Comparison of ENCODE assay signal across 20 cellular contexts in genomic region chrX:38009641-38010040, GRCh38.
"Had no signal": no experiment of that assay in that cellular context is flagged by ENCODE, and none has a peak within 500 bp of the region (broad histone marks: within the 10 kb centered on the region; RNA-seq: fewer than 3 reads in every experiment).

No MANE protein-coding gene starts in this region.

- H3K36me3 Mint-ChIP-seq: T-cell had no signal

- H3K27ac Mint-ChIP-seq: T-cell had no signal

- H3K27ac ChIP-seq: HL-60, RWPE1 had no signal

- H3K4me3 Mint-ChIP-seq: T-cell had no signal

- H3K9me3 ChIP-seq: SK-N-SH had no signal

- H3K9ac ChIP-seq: SK-N-SH had no signal

- ATAC-seq: Panc1, T-cell had no signal

- H3K9me3 Mint-ChIP-seq: T-cell had no signal

- H3K4me2 ChIP-seq: SK-N-SH had no signal

- DNase-seq: Karpas-422, KBM-7, NCI-H1048, NCI-H1105, NCI-H1417, NCI-H1436 treated with DMSO at 0.1 percent for 48 hours, NCI-H1694, NCI-H187 treated with DMSO at 0.1 percent for 48 hours, NCI-H2029 treated with DMSO at 0.1 percent for 48 hours, NCI-H2107, NCI-H2227 treated with DMSO at 0.1 percent for 48 hours, NCI-H526 treated with DMSO at 0.1 percent for 48 hours, NCI-H748 treated with DMSO at 0.1 percent for 48 hours, SHP77, SK-N-SH, SW 1271, T-cell had no signal

- H3K4me1 Mint-ChIP-seq: T-cell had no signal
